ENCODE assay signal across 8 cellular contexts in genomic region chr19:44845612-44846454, GRCh38. TPM values are rescaled to one million over a fixed set of nuclear protein-coding genes. Genes with fewer than 3 reads are reported as not detected.
DNase-seq lines count a peak whose midpoint lies in the region; ATAC-seq and TF ChIP-seq lines count a peak whose summit lies in the region.

NECTIN2 (plus strand) TSS chr19:44846297; CDS start chr19:44846526, 229 bp downstream.

- peak within 1 kb of the TSS; percentile 78 for H3K4me3 ChIP-seq in MG63

- H3K36me3 Mint-ChIP-seq in nephron progenitor cell (ENCODE audit: low read depth) = no peaks in the 10 kb centered on the region

- no peaks in the 10 kb centered on the region for H3K27me3 ChIP-seq in MG63

- peak; percentile 100 for DNase-seq in GM10266 (ENCODE audit: extremely low spot score)
- peak; percentile 97 for DNase-seq in MG63
- peak; percentile 38 for DNase-seq in SIG-M5 (lab: John Stamatoyannopoulos, UW)
- DNase-seq in activated gamma-delta T cell (lab: John Stamatoyannopoulos, UW) = peak; percentile 53
- DNase-seq in fibroblast of the conjunctiva (ENCODE audit: low read depth) = peak; percentile 98
- peak; percentile 100 for DNase-seq in nephron progenitor cell
- DNase-seq in stimulated activated naive CD4-positive, alpha-beta T cell treated with Interleukin-2 at 50 U/mL for 16 hours (lab: John Stamatoyannopoulos, UW) = peak; percentile 83

- no peak for ATAC-seq in HG02571 (IDR thresholded peaks at IDR 0.05; ENCODE audit: unreplicated experiment)

- H3K4me1 Mint-ChIP-seq in nephron progenitor cell = peaks cover 35% of the 10 kb centered on the region

- H3K9me3 ChIP-seq in MG63 = no peaks in the 10 kb centered on the region

- H3K27me3 Mint-ChIP-seq in nephron progenitor cell (ENCODE audit: low read depth, poor library complexity) = peaks cover 2% of the 10 kb centered on the region

- peak within 1 kb of the TSS; percentile 99 for H3K4me3 Mint-ChIP-seq in nephron progenitor cell

- H3K36me3 ChIP-seq in MG63 = no peaks in the 10 kb centered on the region

- no peaks in the 10 kb centered on the region for H3K9me3 Mint-ChIP-seq in nephron progenitor cell

- peak within 1 kb of the TSS; percentile 100 for H3K27ac Mint-ChIP-seq in nephron progenitor cell

- TF ChIP-seq CTCF in GM10266 (IDR thresholded peaks at IDR 0.05; ENCODE audit: control insufficient read depth, insufficient read depth, low read depth, missing control alignments) (peak; percentile 59), nephron progenitor cell (IDR thresholded peaks at IDR 0.05) (peak; percentile 50)

RNA-seq across cellular contexts. Expression of gene NECTIN2, which starts in this region (rescaled TPM):
- total RNA-seq in MG63 (2014; rRNA removed; shearing (Covaris generic); ENCODE audit: low replicate concordance) = 23.6 and 38.2 TPM in 2 replicates

Comparison
In these comparisons a context has a peak if more than half of its experiments do, and no peak if none do; other contexts are left out.
1. DNase-seq: peak in every context shown above with its lines; median percentile 100 in GM10266; 100 in nephron progenitor cell; 98 in fibroblast of the conjunctiva; 97 in MG63; 83 in stimulated activated naive CD4-positive, alpha-beta T cell treated with Interleukin-2 at 50 U/mL for 16 hours; 53 in activated gamma-delta T cell; 38 in SIG-M5.